24 cellular contexts compared by ENCODE assay signal in genomic region chr2:54814367-54815155, GRCh38.
DNase-seq lines count a peak whose midpoint lies in the region; ATAC-seq, FAIRE-seq and TF ChIP-seq lines count a peak whose summit lies in the region.
"Had no signal": no experiment of that assay in that cellular context is flagged by ENCODE, and none has a peak within 500 bp of the region (broad histone marks: within the 10 kb centered on the region; RNA-seq: fewer than 3 reads in every experiment).

No MANE protein-coding gene starts in this region.

- H3K9me3 Mint-ChIP-seq in stimulated activated naive CD8-positive, alpha-beta T cell treated with anti-CD3 and anti-CD28 coated beads, Interleukin-15, amount 100 ng/mL, for 72 hours = peaks cover 9% of the 10 kb centered on the region in 2 donors
- H3K9me3 Mint-ChIP-seq: activated T-helper 1 cell treated with anti-CD3 and anti-CD28 coated beads, Interleukin-12 subunit alpha, Interleukin-12 subunit beta, Interleukin-2, Interleukin-4 antibody, amounts not matched to agents 30 ng/mL and 10 ng/mL and 1 ng/mL, durations not matched to agents 14 hours and 24 hours and 36 hours; immature natural killer cell; stimulated activated naive CD8-positive, alpha-beta T cell treated with anti-CD3 and anti-CD28 coated beads, Interleukin-15, Interleukin-2, amounts not matched to agents 100 ng/mL and 50 ng/mL, for 24 hours had no signal

- H3K4me3 Mint-ChIP-seq in stimulated activated naive CD8-positive, alpha-beta T cell treated with anti-CD3 and anti-CD28 coated beads, Interleukin-15, amount 100 ng/mL, for 72 hours = no peak overlapping the region
- H3K4me3 Mint-ChIP-seq: activated CD8-positive, alpha-beta memory T cell treated with anti-CD3 and anti-CD28 coated beads, Interleukin-2, amount 10 ng/mL, durations not matched to agents 7 days and 5 days; activated T-helper 1 cell treated with anti-CD3 and anti-CD28 coated beads, Interleukin-12 subunit alpha, Interleukin-12 subunit beta, Interleukin-2, Interleukin-4 antibody, amounts not matched to agents 30 ng/mL and 10 ng/mL and 1 ng/mL, durations not matched to agents 14 hours and 24 hours and 36 hours; immature natural killer cell; stimulated activated naive CD8-positive, alpha-beta T cell treated with anti-CD3 and anti-CD28 coated beads, Interleukin-15, Interleukin-2, amounts not matched to agents 100 ng/mL and 50 ng/mL, for 24 hours had no signal

- dilution Hi-C loops in endothelial cell of umbilical vein (cut with MboI; ENCODE audit: extremely low pct_ligation_motif_present, low sequenced_read_pairs) = no loop called here

- peak overlapping the region; percentile 53 for H2AFZ ChIP-seq in endothelial cell of umbilical vein (ENCODE audit: low read depth, low read length)

- H3K9ac ChIP-seq in endothelial cell of umbilical vein (replicated peaks; ENCODE audit: extremely low read depth, insufficient read depth, low read length) = no peak overlapping the region
- H3K9ac ChIP-seq: BLaER1 had no signal

- H3K36me3 ChIP-seq in endothelial cell of umbilical vein (ENCODE audit: control insufficient read depth in 2 of 2, extremely low read depth in 1 of 2, insufficient read depth in 2 of 2, low read length in 2 of 2) = no peaks in the 10 kb centered on the region
- H3K36me3 ChIP-seq: BLaER1, HAP-1, heart right ventricle, transverse colon had no signal

- no TSS peak for BruUV-seq in endothelial cell of umbilical vein (replicated peaks; lab: Mats Ljungman, UMichigan)

- DNase-seq in DMS153 treated with DMSO at 0.1 percent for 48 hours (lab: John Stamatoyannopoulos, UW; ENCODE audit: unreplicated experiment) (peak; percentile 17), DMS153 (lab: John Stamatoyannopoulos, UW) (no peak), RPMI7951 (ENCODE audit: low read depth) (peak; percentile 46), endothelial cell of umbilical vein (ENCODE audit: low read depth, low spot score) (no peak), retinal pigment epithelial cell (ENCODE audit: low read depth) (peak; percentile 60)
- DNase-seq in activated CD4-positive, alpha-beta T cell treated with anti-CD3 and anti-CD28 coated beads for 1 hour = no peak
- no peak for DNase-seq in stimulated activated naive CD8-positive, alpha-beta T cell treated with anti-CD3 and anti-CD28 coated beads, Interleukin-15, amount 100 ng/mL, for 72 hours
- DNase-seq: activated CD8-positive, alpha-beta memory T cell treated with anti-CD3 and anti-CD28 coated beads, Interleukin-2, amount 10 ng/mL, durations not matched to agents 7 days and 5 days; heart right ventricle; immature natural killer cell; NCI-H1694; nucleus accumbens; RPMI8226; stimulated activated CD4-positive, alpha-beta T cell treated with anti-CD3 and anti-CD28 coated beads, Interleukin-4, amount 100 ng/mL, for 1 hour; T1000; transverse colon had no signal

- CTCF ChIA-PET in endothelial cell of umbilical vein (lab: Charles Lee) = interaction anchor here (1.2 to 1.8 kb wide), 4 partner anchors 10 to 80 kb away, joined by 3 to 4 read pairs (median 3); no protein-coding TSS in a partner anchor

- no peaks in the 10 kb centered on the region for H3K79me2 ChIP-seq in endothelial cell of umbilical vein (ENCODE audit: control insufficient read depth, insufficient read depth, low read length)

- no peak for TF ChIP-seq POLR2A in endothelial cell of umbilical vein (IDR thresholded peaks at IDR 0.05; ENCODE audit: low read depth, low read length)

- H3K27me3 Mint-ChIP-seq in stimulated activated naive CD8-positive, alpha-beta T cell treated with anti-CD3 and anti-CD28 coated beads, Interleukin-15, amount 100 ng/mL, for 72 hours = peaks cover 24% of the 10 kb centered on the region

- no peak overlapping the region for H3K4me3 ChIP-seq in endothelial cell of umbilical vein (replicated peaks in 1 of 3; ENCODE audit: insufficient read depth in 1 of 3, low read depth in 1 of 3, low read length in 3 of 3)
- H3K4me3 ChIP-seq in retinal pigment epithelial cell (ENCODE audit: low read length) = peak overlapping the region; percentile 39
- H3K4me3 ChIP-seq: BLaER1, HAP-1, heart right ventricle, transverse colon had no signal

- no peaks in the 10 kb centered on the region for H3K9me3 ChIP-seq in endothelial cell of umbilical vein (replicated peaks; ENCODE audit: control insufficient read depth, insufficient read depth, low read length)
- H3K9me3 ChIP-seq: BLaER1, HAP-1, heart right ventricle, transverse colon had no signal

- intact Hi-C loops in endothelial cell of umbilical vein (cut with micrococcal nuclease) = no loop called here

- no peak for FAIRE-seq in endothelial cell of umbilical vein (lab: Jason Lieb, UNC)
- FAIRE-seq: colon had no signal

- no peak overlapping the region for H3K4me2 ChIP-seq in endothelial cell of umbilical vein (ENCODE audit: insufficient read depth, low read length)
- H3K4me2 ChIP-seq: BLaER1 had no signal

- H3K27me3 ChIP-seq in endothelial cell of umbilical vein (ENCODE audit: control insufficient read depth in 2 of 2, insufficient read depth in 2 of 2, low read length in 2 of 2) = peaks cover 0 to 2% of the 10 kb centered on the region in 2 experiments
- H3K27me3 ChIP-seq: BLaER1, heart right ventricle, transverse colon had no signal

- no peak for ATAC-seq in HG02798 (IDR thresholded peaks at IDR 0.05; ENCODE audit: poor library complexity, unreplicated experiment)
- ATAC-seq in stimulated activated naive CD8-positive, alpha-beta T cell treated with anti-CD3 and anti-CD28 coated beads, Interleukin-15, amount 100 ng/mL, for 72 hours = no peak
- ATAC-seq: activated CD8-positive, alpha-beta memory T cell treated with anti-CD3 and anti-CD28 coated beads, Interleukin-2, amount 10 ng/mL, durations not matched to agents 7 days and 5 days; activated naive CD4-positive, alpha-beta T cell treated with anti-CD3 and anti-CD28 coated beads, Interleukin-2, amount 50 U/mL, for 72 hours; heart right ventricle had no signal

- no peaks in the 10 kb centered on the region for H3K4me1 Mint-ChIP-seq in stimulated activated naive CD8-positive, alpha-beta T cell treated with anti-CD3 and anti-CD28 coated beads, Interleukin-15, amount 100 ng/mL, for 72 hours
- H3K4me1 Mint-ChIP-seq: activated CD8-positive, alpha-beta memory T cell treated with anti-CD3 and anti-CD28 coated beads, Interleukin-2, amount 10 ng/mL, durations not matched to agents 7 days and 5 days; immature natural killer cell had no signal

- H3K27ac Mint-ChIP-seq in stimulated activated naive CD8-positive, alpha-beta T cell treated with anti-CD3 and anti-CD28 coated beads, Interleukin-15, amount 100 ng/mL, for 72 hours = no peak overlapping the region
- H3K27ac Mint-ChIP-seq: activated CD8-positive, alpha-beta memory T cell treated with anti-CD3 and anti-CD28 coated beads, Interleukin-2, amount 10 ng/mL, durations not matched to agents 7 days and 5 days; activated naive CD4-positive, alpha-beta T cell treated with anti-CD3 and anti-CD28 coated beads, Interleukin-2, amount 50 U/mL, for 72 hours; activated T-helper 1 cell treated with anti-CD3 and anti-CD28 coated beads, Interleukin-12 subunit alpha, Interleukin-12 subunit beta, Interleukin-2, Interleukin-4 antibody, amounts not matched to agents 30 ng/mL and 10 ng/mL and 1 ng/mL, durations not matched to agents 14 hours and 24 hours and 36 hours; immature natural killer cell; stimulated activated naive CD8-positive, alpha-beta T cell treated with anti-CD3 and anti-CD28 coated beads, Interleukin-15, Interleukin-2, amounts not matched to agents 100 ng/mL and 50 ng/mL, for 24 hours had no signal

- no peaks in the 10 kb centered on the region for H3K4me1 ChIP-seq in endothelial cell of umbilical vein (ENCODE audit: control insufficient read depth, extremely low read depth, insufficient read depth, low read length)
- H3K4me1 ChIP-seq: BLaER1, heart right ventricle, transverse colon had no signal

- TF ChIP-seq CTCF in endothelial cell of umbilical vein (IDR thresholded peaks at IDR 0.05; ENCODE audit: extremely low read depth in 1 of 2, insufficient read depth in 1 of 2, low read depth in 1 of 2, low read length in 2 of 2) (no peak), retinal pigment epithelial cell (conservative IDR thresholded peaks at IDR 0.05; ENCODE audit: low read depth, low read length) (no peak)

- H4K20me1 ChIP-seq in endothelial cell of umbilical vein (replicated peaks; ENCODE audit: control insufficient read depth, extremely low read depth, insufficient read depth, low read length) = no peaks in the 10 kb centered on the region
- H4K20me1 ChIP-seq: BLaER1 had no signal

- no peaks in the 10 kb centered on the region for H3K9me1 ChIP-seq in endothelial cell of umbilical vein (replicated peaks; ENCODE audit: control insufficient read depth, extremely low read depth, insufficient read depth, low read length)

- no peak overlapping the region for H3K27ac ChIP-seq in endothelial cell of umbilical vein (ENCODE audit: insufficient read depth, low read depth, low read length)
- H3K27ac ChIP-seq: 22Rv1, BLaER1, heart right ventricle, transverse colon had no signal

- POLR2A ChIA-PET in endothelial cell of umbilical vein (lab: Charles Lee) = no interaction called here

TF ChIP-seq in endothelial cell of umbilical vein, 7 proteins besides CTCF, POLR2A, EP300 and RAD21:
- TF ChIP-seq POLR2AphosphoS5 (IDR thresholded peaks at IDR 0.05; ENCODE audit: insufficient read depth, low read depth, low read length) (no peak), MAX (IDR thresholded peaks at IDR 0.05; ENCODE audit: insufficient read depth, insufficient read length) (no peak), GATA2 (IDR thresholded peaks at IDR 0.05; ENCODE audit: insufficient read depth, insufficient read length, low read depth, low read length) (no peak), EZH2 (IDR thresholded peaks at IDR 0.05; ENCODE audit: borderline replicate concordance, low read depth, low read length, severe bottlenecking) (no peak), JUN (IDR thresholded peaks at IDR 0.05; ENCODE audit: borderline replicate concordance, insufficient read depth, insufficient read length, low read depth) (no peak), MYC (IDR thresholded peaks at IDR 0.05; ENCODE audit: low read depth, low read length) (no peak), FOS (IDR thresholded peaks at IDR 0.05; ENCODE audit: borderline replicate concordance, insufficient read depth, low read length) (no peak)

Comparison
In these comparisons a context has a peak if more than half of its experiments do, and no peak if none do; other contexts are left out.
1. DNase-seq: peak in DMS153 treated with DMSO at 0.1 percent for 48 hours (single experiment), RPMI7951 (single experiment) and retinal pigment epithelial cell (single experiment); none in DMS153 (single experiment), endothelial cell of umbilical vein (single experiment), activated CD4-positive, alpha-beta T cell treated with anti-CD3 and anti-CD28 coated beads for 1 hour (single experiment) and stimulated activated naive CD8-positive, alpha-beta T cell treated with anti-CD3 and anti-CD28 coated beads, Interleukin-15, amount 100 ng/mL, for 72 hours (0 of 2).